In genomic region chr11:58027341-58027740, GRCh38 we compare ENCODE assay signal across 1 cellular context.
TF ChIP-seq lines count a peak whose summit lies in the region.

No MANE protein-coding gene starts in this region.

TF ChIP-seq in H1, 55 proteins besides CTCF, POLR2A, EP300 and RAD21:
- no peak for TF ChIP-seq CBX5 (IDR thresholded peaks at IDR 0.05; ENCODE audit: low read depth, low read length)
- no peak for TF ChIP-seq TAF1 (IDR thresholded peaks at IDR 0.05; ENCODE audit: low read depth, low read length)
- TF ChIP-seq TCF12 (IDR thresholded peaks at IDR 0.05; ENCODE audit: low read depth, low read length), result no peak
- no peak for TF ChIP-seq CHD7 (IDR thresholded peaks at IDR 0.05; ENCODE audit: insufficient replicate concordance, low read length)
- TF ChIP-seq, protein P1, sequence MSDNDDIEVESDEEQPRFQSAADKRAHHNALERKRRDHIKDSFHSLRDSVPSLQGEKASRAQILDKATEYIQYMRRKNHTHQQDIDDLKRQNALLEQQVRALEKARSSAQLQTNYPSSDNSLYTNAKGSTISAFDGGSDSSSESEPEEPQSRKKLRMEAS (IDR thresholded peaks at IDR 0.05), result no peak
- no peak for TF ChIP-seq RBBP5 (IDR thresholded peaks at IDR 0.05; ENCODE audit: borderline replicate concordance, low read depth, low read length)
- TF ChIP-seq CHD1 (IDR thresholded peaks at IDR 0.05; ENCODE audit: low read depth, low read length), result no peak
- no peak for TF ChIP-seq CBX8 (IDR thresholded peaks at IDR 0.05; ENCODE audit: borderline replicate concordance, low read depth, low read length)
- TF ChIP-seq EGR1 (IDR thresholded peaks at IDR 0.05; ENCODE audit: borderline replicate concordance, low read depth, low read length), result no peak
- TF ChIP-seq NANOG (IDR thresholded peaks at IDR 0.05; ENCODE audit: insufficient read depth, low read depth, low read length, poor library complexity, severe bottlenecking), result no peak
- no peak for TF ChIP-seq BRCA1 (IDR thresholded peaks at IDR 0.05; ENCODE audit: low read depth, low read length)
- no peak for TF ChIP-seq JUND (IDR thresholded peaks at IDR 0.05; ENCODE audit: low read length)
- TF ChIP-seq POU5F1 (IDR thresholded peaks at IDR 0.05; ENCODE audit: low read depth, low read length), result no peak
